8 cellular contexts compared by ENCODE assay signal in genomic region chr12:111994211-111995035, GRCh38. TPM values are rescaled to one million over a fixed set of nuclear protein-coding genes. Genes with fewer than 3 reads are reported as not detected.
DNase-seq lines count a peak whose midpoint lies in the region; ATAC-seq and TF ChIP-seq lines count a peak whose summit lies in the region.
"Not testable (repeated sequence)": the region's sequence is repeated elsewhere in the genome, so short reads cannot be mapped to it uniquely, and the experiment has no call there.

No MANE protein-coding gene starts in this region.

- peak; percentile 13 for ATAC-seq in GM21528 (IDR thresholded peaks at IDR 0.05; ENCODE audit: low FRiP score, unreplicated experiment)
- not testable (repeated sequence) for ATAC-seq in PC-3, lower lobe of right lung

- peak overlapping the region; percentile 56 for H3K4me3 ChIP-seq in CD8-positive, alpha-beta memory T cell (ENCODE audit: low read length)
- H3K4me3 ChIP-seq in Karpas-422 (ENCODE audit: low read length), result peak overlapping the region; percentile 50
- H3K4me3 ChIP-seq in PC-3 (ENCODE audit: low read length), result not testable (repeated sequence)
- H3K4me3 ChIP-seq in lower lobe of right lung, result peak overlapping the region; percentile 29

- peaks cover 3 to 15% (median 5%) of the 10 kb centered on the region in 3 donors for H3K36me3 Mint-ChIP-seq in CD8-positive, alpha-beta memory T cell
- H3K36me3 Mint-ChIP-seq in activated CD4-positive, alpha-beta T cell treated with anti-CD3 and anti-CD28 coated beads, Interleukin-2, amount 10 ng/mL, durations not matched to agents 7 days and 5 days (ENCODE audit: low read depth), result peaks cover 45% of the 10 kb centered on the region
- H3K36me3 Mint-ChIP-seq in brain, result peaks cover 23% of the 10 kb centered on the region
- not testable (repeated sequence) for H3K36me3 Mint-ChIP-seq in stimulated activated naive CD8-positive, alpha-beta T cell treated with anti-CD3 and anti-CD28 coated beads, Interleukin-15, Interleukin-2, amounts not matched to agents 100 ng/mL and 50 ng/mL, for 24 hours (ENCODE audit: low read depth)

- peaks cover 69% of the 10 kb centered on the region for H3K4me1 ChIP-seq in CD8-positive, alpha-beta memory T cell (ENCODE audit: insufficient read depth, low read length)
- peaks cover 78% of the 10 kb centered on the region for H3K4me1 ChIP-seq in Karpas-422 (ENCODE audit: low read length)
- not testable (repeated sequence) for H3K4me1 ChIP-seq in PC-3 (ENCODE audit: insufficient read depth, low read length); lower lobe of right lung

- not testable (repeated sequence) for H3F3A ChIP-seq in PC-3 (ENCODE audit: low read length, unreplicated experiment)

- H3K4me2 ChIP-seq in Karpas-422 (ENCODE audit: low read depth, low read length, poor library complexity, severe bottlenecking), result peak overlapping the region; percentile 79
- not testable (repeated sequence) for H3K4me2 ChIP-seq in PC-3 (ENCODE audit: low read length)

- not testable (repeated sequence) for H3K36me3 ChIP-seq in CD8-positive, alpha-beta memory T cell (ENCODE audit: insufficient read depth, low read length); Karpas-422 (ENCODE audit: insufficient read depth, low read length); PC-3 (ENCODE audit: low read depth, low read length)
- peaks cover 15% of the 10 kb centered on the region for H3K36me3 ChIP-seq in lower lobe of right lung

- H3K27me3 Mint-ChIP-seq in CD8-positive, alpha-beta memory T cell; activated CD4-positive, alpha-beta T cell treated with anti-CD3 and anti-CD28 coated beads, Interleukin-2, amount 10 ng/mL, durations not matched to agents 7 days and 5 days; brain; stimulated activated naive CD8-positive, alpha-beta T cell treated with anti-CD3 and anti-CD28 coated beads, Interleukin-15, Interleukin-2, amounts not matched to agents 100 ng/mL and 50 ng/mL, for 24 hours: not testable (repeated sequence)

- not testable (repeated sequence) for BruUV-seq in PC-3 (replicated peaks; lab: Mats Ljungman, UMichigan)

- CTCF ChIA-PET in CD8-positive, alpha-beta memory T cell (lab: Charles Lee), result interaction anchor here (0.7 to 14.4 kb wide), 5 partner anchors 10 to 347 kb away, joined by 3 to 129 read pairs (median 7); partner anchors contain the start of genes ERP29 and TMEM116
- CTCF ChIA-PET in PC-3 (lab: Charles Lee), result not testable (repeated sequence)
- CTCF ChIA-PET in activated CD4-positive, alpha-beta T cell treated with anti-CD3 and anti-CD28 coated beads, Interleukin-2, amount 10 ng/mL, durations not matched to agents 7 days and 5 days (lab: Charles Lee), result interaction anchor here (1.1 kb wide), 1 partner anchor 9 kb away, joined by 3 read pairs; no protein-coding TSS in a partner anchor

- peak overlapping the region; percentile 88 to 98 (median 95) for H3K4me3 Mint-ChIP-seq in CD8-positive, alpha-beta memory T cell
- H3K4me3 Mint-ChIP-seq in activated CD4-positive, alpha-beta T cell treated with anti-CD3 and anti-CD28 coated beads, Interleukin-2, amount 10 ng/mL, durations not matched to agents 7 days and 5 days, result peak overlapping the region; percentile 79
- H3K4me3 Mint-ChIP-seq in brain, result not testable (repeated sequence)
- H3K4me3 Mint-ChIP-seq in stimulated activated naive CD8-positive, alpha-beta T cell treated with anti-CD3 and anti-CD28 coated beads, Interleukin-15, Interleukin-2, amounts not matched to agents 100 ng/mL and 50 ng/mL, for 24 hours, result peak overlapping the region; percentile 85

- H3K9me3 Mint-ChIP-seq in CD8-positive, alpha-beta memory T cell; activated CD4-positive, alpha-beta T cell treated with anti-CD3 and anti-CD28 coated beads, Interleukin-2, amount 10 ng/mL, durations not matched to agents 7 days and 5 days; brain; stimulated activated naive CD8-positive, alpha-beta T cell treated with anti-CD3 and anti-CD28 coated beads, Interleukin-15, Interleukin-2, amounts not matched to agents 100 ng/mL and 50 ng/mL, for 24 hours: not testable (repeated sequence)

- H3K9me2 ChIP-seq in Karpas-422 (replicated peaks; ENCODE audit: insufficient read depth, low read length); PC-3 (replicated peaks; ENCODE audit: low read length): not testable (repeated sequence)

- POLR2A ChIA-PET in CD8-positive, alpha-beta memory T cell (lab: Charles Lee), result interaction anchor here (0.6 to 3.0 kb wide), 8 partner anchors 8 to 1041 kb away, joined by 3 to 55 read pairs (median 5); partner anchors contain the start of genes ERP29 and TMEM116
- POLR2A ChIA-PET in PC-3 (lab: Charles Lee; ENCODE audit: unreplicated experiment), result not testable (repeated sequence)
- POLR2A ChIA-PET in activated CD4-positive, alpha-beta T cell treated with anti-CD3 and anti-CD28 coated beads, Interleukin-2, amount 10 ng/mL, durations not matched to agents 7 days and 5 days (lab: Charles Lee), result interaction anchor here (0.7 to 1.5 kb wide), 2 partner anchors 18 to 20 kb away, joined by 3 to 6 read pairs; no protein-coding TSS in a partner anchor

- not testable (repeated sequence) for H3K9me3 ChIP-seq in CD8-positive, alpha-beta memory T cell (ENCODE audit: low read length); Karpas-422 (ENCODE audit: low read length); PC-3 (ENCODE audit: low read length); lower lobe of right lung

- peak overlapping the region; percentile 48 for H3K27ac ChIP-seq in CD8-positive, alpha-beta memory T cell (ENCODE audit: low read depth, low read length)
- H3K27ac ChIP-seq in Karpas-422 (ENCODE audit: low read length), result peak overlapping the region; percentile 97
- not testable (repeated sequence) for H3K27ac ChIP-seq in PC-3 (ENCODE audit: low read length); lower lobe of right lung

- 0 out of 2 replicates have a peak overlapping the region, but pooled peaks have one; percentile 37 for H2AFZ ChIP-seq in Karpas-422 (ENCODE audit: low read length)
- not testable (repeated sequence) for H2AFZ ChIP-seq in PC-3 (ENCODE audit: low read length)

- H4K20me1 ChIP-seq in Karpas-422 (ENCODE audit: insufficient read depth, low read depth, low read length); PC-3 (ENCODE audit: low read length): not testable (repeated sequence)

- H3K9ac ChIP-seq in Karpas-422 (ENCODE audit: low read length), result peak overlapping the region; percentile 72
- not testable (repeated sequence) for H3K9ac ChIP-seq in PC-3 (ENCODE audit: low read length)

- not testable (repeated sequence) for H3K27me3 ChIP-seq in CD8-positive, alpha-beta memory T cell (ENCODE audit: insufficient read depth, low read length, poor library complexity, severe bottlenecking); Karpas-422 (ENCODE audit: low read length); PC-3 (ENCODE audit: low read length); lower lobe of right lung (ENCODE audit: low read depth)

- peaks cover 16% of the 10 kb centered on the region for H3K79me2 ChIP-seq in Karpas-422 (ENCODE audit: low read length)
- not testable (repeated sequence) for H3K79me2 ChIP-seq in PC-3 (ENCODE audit: low read length)

- not testable (repeated sequence) for TF ChIP-seq CTCF in PC-3 (conservative IDR thresholded peaks at IDR 0.05; ENCODE audit: low read depth, low read length); brain (conservative IDR thresholded peaks at IDR 0.05); lower lobe of right lung (IDR thresholded peaks at IDR 0.05)

- intact Hi-C loops in PC-3 (cut with micrococcal nuclease); lower lobe of right lung (cut with DNase I): not testable (repeated sequence)

- peak in 2 of 5 donors; percentile 36 to 49 for DNase-seq in CD8-positive, alpha-beta memory T cell
- DNase-seq in Karpas-422 (peak; percentile 85), PC-3 (peak; percentile 20)
- peak; percentile 66 for DNase-seq in activated CD4-positive, alpha-beta T cell treated with anti-CD3 and anti-CD28 coated beads, Interleukin-2, amount 10 ng/mL, durations not matched to agents 7 days and 5 days
- not testable (repeated sequence) for DNase-seq in lower lobe of right lung

- H3K4me1 Mint-ChIP-seq in CD8-positive, alpha-beta memory T cell, result peaks cover 74 to 85% (median 84%) of the 10 kb centered on the region in 3 donors
- H3K4me1 Mint-ChIP-seq in activated CD4-positive, alpha-beta T cell treated with anti-CD3 and anti-CD28 coated beads, Interleukin-2, amount 10 ng/mL, durations not matched to agents 7 days and 5 days, result peaks cover 69% of the 10 kb centered on the region
- H3K4me1 Mint-ChIP-seq in brain, result not testable (repeated sequence)
- peaks cover 73% of the 10 kb centered on the region for H3K4me1 Mint-ChIP-seq in stimulated activated naive CD8-positive, alpha-beta T cell treated with anti-CD3 and anti-CD28 coated beads, Interleukin-15, Interleukin-2, amounts not matched to agents 100 ng/mL and 50 ng/mL, for 24 hours (ENCODE audit: low read depth)

- H3K27ac Mint-ChIP-seq in CD8-positive, alpha-beta memory T cell, result peak overlapping the region; percentile 68 to 98 (median 92)
- H3K27ac Mint-ChIP-seq in activated CD4-positive, alpha-beta T cell treated with anti-CD3 and anti-CD28 coated beads, Interleukin-2, amount 10 ng/mL, durations not matched to agents 7 days and 5 days, result peak overlapping the region; percentile 90
- H3K27ac Mint-ChIP-seq in brain, result peak overlapping the region in 3 of 5 experiments; percentile 40 to 53 (median 44)
- H3K27ac Mint-ChIP-seq in stimulated activated naive CD8-positive, alpha-beta T cell treated with anti-CD3 and anti-CD28 coated beads, Interleukin-15, Interleukin-2, amounts not matched to agents 100 ng/mL and 50 ng/mL, for 24 hours, result peak overlapping the region; percentile 60

RNA-seq across cellular contexts. Expression of gene TMEM116, which starts 18.5 kb away (rescaled TPM):
- total RNA-seq in CD8-positive, alpha-beta memory T cell, result 10 to 100 TPM; 13.1 to 13.7 TPM
- 28.4 TPM for polyA plus RNA-seq in CD8-positive, alpha-beta memory T cell
- total RNA-seq in Karpas-422 (2014; rRNA removed; shearing (Covaris generic); ENCODE audit: low replicate concordance), result 19.6 and 56.6 TPM in 2 replicates
- total RNA-seq in PC-3 (2014; rRNA removed) (4.4 and 5.6 TPM in 2 replicates), lower lobe of right lung (21.1 TPM)
- 10 to 100 TPM; 16.6 to 16.9 TPM for total RNA-seq in activated CD4-positive, alpha-beta T cell treated with anti-CD3 and anti-CD28 coated beads, Interleukin-2, amount 10 ng/mL, durations not matched to agents 7 days and 5 days
- polyA plus RNA-seq in brain (ENCODE audit: insufficient read depth, low read depth, low replicate concordance), result 18.3 TPM

RNA-seq across cellular contexts. Expression of gene ERP29, which starts 18.8 kb away (rescaled TPM):
- 10 to 100 TPM; 87.4 to 88.0 TPM for total RNA-seq in CD8-positive, alpha-beta memory T cell
- polyA plus RNA-seq in CD8-positive, alpha-beta memory T cell, result 188 TPM
- 63.2 and 134 TPM in 2 replicates for total RNA-seq in Karpas-422 (2014; rRNA removed; shearing (Covaris generic); ENCODE audit: low replicate concordance)
- total RNA-seq in PC-3 (2014; rRNA removed), result 90.2 and 97.2 TPM in 2 replicates
- 100 to 1,000 TPM; 177 to 181 TPM for total RNA-seq in activated CD4-positive, alpha-beta T cell treated with anti-CD3 and anti-CD28 coated beads, Interleukin-2, amount 10 ng/mL, durations not matched to agents 7 days and 5 days
- 127 TPM for polyA plus RNA-seq in brain (ENCODE audit: insufficient read depth, low read depth, low replicate concordance)
- 152 TPM for total RNA-seq in lower lobe of right lung
